Comparison of ENCODE assay signal across 13 cellular contexts in genomic region chr6:36508532-36508931, GRCh38. TPM values are rescaled to one million over a fixed set of nuclear protein-coding genes. Genes with fewer than 3 reads are reported as not detected.
DNase-seq lines count a peak whose midpoint lies in the region; ATAC-seq and TF ChIP-seq lines count a peak whose summit lies in the region.
"Had no signal": no experiment of that assay in that cellular context is flagged by ENCODE, and none has a peak within 500 bp of the region (broad histone marks: within the 10 kb centered on the region; RNA-seq: fewer than 3 reads in every experiment).

No MANE protein-coding gene starts in this region.

- no peak overlapping the region for H3K14ac ChIP-seq in IMR-90 (replicated peaks; ENCODE audit: low read depth, low read length)

- no peaks in the 10 kb centered on the region for H3K9me3 Mint-ChIP-seq in CD4-positive, alpha-beta T cell
- no peaks in the 10 kb centered on the region for H3K9me3 Mint-ChIP-seq in naive thymus-derived CD8-positive, alpha-beta T cell
- peaks cover 23% of the 10 kb centered on the region for H3K9me3 Mint-ChIP-seq in endodermal cell

- H3K9me1 ChIP-seq in IMR-90 (ENCODE audit: insufficient read depth, low read length) = no peaks in the 10 kb centered on the region

- H4K20me1 ChIP-seq in IMR-90 (ENCODE audit: insufficient read depth, low read length) = no peaks in the 10 kb centered on the region; the same call in 1 of the 2 replicates

- H3K36me3 Mint-ChIP-seq in CD4-positive, alpha-beta T cell (ENCODE audit: low read depth) = peaks cover 82% of the 10 kb centered on the region
- peaks cover 4 to 83% (median 47%) of the 10 kb centered on the region in 3 donors for H3K36me3 Mint-ChIP-seq in naive thymus-derived CD8-positive, alpha-beta T cell
- H3K36me3 Mint-ChIP-seq in endodermal cell (ENCODE audit: low read depth) = peaks cover 65% of the 10 kb centered on the region

- peak overlapping the region; percentile 46 for H2AFZ ChIP-seq in IMR-90 (replicated peaks; ENCODE audit: low read length, poor library complexity)
- H2AFZ ChIP-seq: GM23248 had no signal

- H3K27ac ChIP-seq in CD4-positive, alpha-beta T cell (ENCODE audit: low read depth, low read length) = no peak overlapping the region
- H3K27ac ChIP-seq in IMR-90 (ENCODE audit: insufficient read depth, low read length) (no peak overlapping the region), endodermal cell (ENCODE audit: low read depth, low read length) (no peak overlapping the region), spleen (no peak overlapping the region)
- H3K27ac ChIP-seq: GM23248 had no signal

- no peak for TF ChIP-seq POLR2A in IMR-90 (IDR thresholded peaks at IDR 0.05; ENCODE audit: low read depth, low read length)
- TF ChIP-seq POLR2A in spleen (IDR thresholded peaks at IDR 0.05) = no peak

- no peak for TF ChIP-seq CTCF in CD4-positive, alpha-beta T cell (IDR thresholded peaks at IDR 0.05)
- TF ChIP-seq CTCF in IMR-90 (conservative IDR thresholded peaks at IDR 0.05; ENCODE audit: low read depth, low read length) (no peak), endodermal cell (conservative IDR thresholded peaks at IDR 0.05) (no peak), spleen (IDR thresholded peaks at IDR 0.05 in 8 of 11, conservative IDR thresholded peaks at IDR 0.05 in 3 of 11) (no peak)

- in situ Hi-C loops in IMR-90 (cut with MboI; ENCODE audit: low sequenced_read_pairs) = no loop called here

- BruUV-seq in IMR-90 (replicated peaks; lab: Mats Ljungman, UMichigan) = no TSS peak

- no peak overlapping the region for H3K18ac ChIP-seq in IMR-90 (ENCODE audit: low read depth, low read length)

- no peak overlapping the region for H2AK5ac ChIP-seq in IMR-90 (ENCODE audit: low read depth, low read length)

- no peak for ATAC-seq in CD4-positive, alpha-beta T cell (ENCODE audit: poor library complexity)
- no peak for ATAC-seq in IMR-90 (ENCODE audit: low read depth)
- ATAC-seq in naive thymus-derived CD8-positive, alpha-beta T cell = no peak
- ATAC-seq: GM12878 had no signal

- no peaks in the 10 kb centered on the region for H3K9me3 ChIP-seq in CD4-positive, alpha-beta T cell (ENCODE audit: control insufficient read depth, low read length)
- H3K9me3 ChIP-seq in IMR-90 (ENCODE audit: control insufficient read depth, insufficient read depth, low read length) (no peaks in the 10 kb centered on the region), endodermal cell (ENCODE audit: control insufficient read depth, low read length) (peaks cover 30% of the 10 kb centered on the region), spleen (no peaks in the 10 kb centered on the region)

- intact Hi-C loops in CD4-positive, alpha-beta T cell (cut with DNase I, micrococcal nuclease) = no loop called here
- intact Hi-C loops in IMR-90 (cut with micrococcal nuclease) = no loop called here
- intact Hi-C loops in spleen (cut with DNase I; ENCODE audit: low total_unique reads) = no loop called here

- POLR2A ChIA-PET in CD4-positive, alpha-beta T cell (lab: Charles Lee) = interaction anchor here (1.0 to 1.2 kb wide), 2 partner anchors 11 kb away, joined by 3 read pairs; no protein-coding TSS in a partner anchor
- POLR2A ChIA-PET in IMR-90 (lab: Charles Lee; ENCODE audit: unreplicated experiment) = no interaction called here
- POLR2A ChIA-PET in naive thymus-derived CD8-positive, alpha-beta T cell (lab: Charles Lee) = interaction anchor here (0.6 to 1.5 kb wide), 4 partner anchors 10 to 71 kb away, joined by 3 to 5 read pairs (median 4); no protein-coding TSS in a partner anchor

- peaks cover 0 to 5% of the 10 kb centered on the region in 2 experiments; a peak in 2 of 4 replicates for H3K79me1 ChIP-seq in IMR-90 (ENCODE audit: low read depth in 1 of 2, low read length in 2 of 2)

- H3K4ac ChIP-seq in IMR-90 (ENCODE audit: low read depth, low read length) = no peak overlapping the region

- CTCF ChIA-PET in CD4-positive, alpha-beta T cell (lab: Charles Lee) = interaction anchor here (3.0 kb wide), 1 partner anchor 85 kb away, joined by 8 read pairs; no protein-coding TSS in a partner anchor
- CTCF ChIA-PET in IMR-90 (lab: Yijun Ruan, JAX) = no interaction called here

- H2BK5ac ChIP-seq in IMR-90 (ENCODE audit: low read depth, low read length, poor library complexity, severe bottlenecking) = no peak overlapping the region

- H4K5ac ChIP-seq in IMR-90 (ENCODE audit: low read depth, low read length) = no peak overlapping the region

- H3K4me3 Mint-ChIP-seq in CD4-positive, alpha-beta T cell = no peak overlapping the region
- H3K4me3 Mint-ChIP-seq in naive thymus-derived CD8-positive, alpha-beta T cell = peak overlapping the region in 2 of 10 donors; percentile 7 to 19
- no peak overlapping the region for H3K4me3 Mint-ChIP-seq in endodermal cell
- H3K4me3 Mint-ChIP-seq: B cell had no signal

- H3K27me3 Mint-ChIP-seq in CD4-positive, alpha-beta T cell = no peaks in the 10 kb centered on the region
- no peaks in the 10 kb centered on the region for H3K27me3 Mint-ChIP-seq in naive thymus-derived CD8-positive, alpha-beta T cell
- H3K27me3 Mint-ChIP-seq in endodermal cell (ENCODE audit: insufficient read depth) = no peaks in the 10 kb centered on the region
- H3K27me3 Mint-ChIP-seq: B cell had no signal

- no peak overlapping the region for H3K4me2 ChIP-seq in IMR-90 (ENCODE audit: low read depth, low read length)

- no peak for TF ChIP-seq RAD21 in IMR-90 (IDR thresholded peaks at IDR 0.05; ENCODE audit: low read length)

- no peak overlapping the region for H4K8ac ChIP-seq in IMR-90 (ENCODE audit: low read depth in 2 of 2, low read length in 2 of 2)

- H3K4me1 ChIP-seq in IMR-90 (ENCODE audit: control insufficient read depth, insufficient read depth, low read length) (no peaks in the 10 kb centered on the region), endodermal cell (ENCODE audit: control insufficient read depth, insufficient read depth, low read length) (no peaks in the 10 kb centered on the region), spleen (peaks cover 0 to 14% (median 0%) of the 10 kb centered on the region in 6 donors)

- H3K27ac Mint-ChIP-seq in CD4-positive, alpha-beta T cell = peak overlapping the region; percentile 86
- H3K27ac Mint-ChIP-seq in naive thymus-derived CD8-positive, alpha-beta T cell = peak overlapping the region in 6 of 10 donors; percentile 41 to 78 (median 68)
- H3K27ac Mint-ChIP-seq in endodermal cell = no peak overlapping the region
- H3K27ac Mint-ChIP-seq: B cell had no signal

- no peak overlapping the region for H4K91ac ChIP-seq in IMR-90 (ENCODE audit: insufficient read depth, low read depth, low read length)

- H3K9ac ChIP-seq in IMR-90 (ENCODE audit: low read depth, low read length) (no peak overlapping the region), endodermal cell (ENCODE audit: extremely low read depth, low read length, poor library complexity, severe bottlenecking) (no peak overlapping the region)
- H3K9ac ChIP-seq: GM23248 had no signal

- no peak overlapping the region for H2AK9ac ChIP-seq in IMR-90 (replicated peaks; ENCODE audit: low read depth, low read length, poor library complexity)

- no peak for DNase-seq in CD4-positive, alpha-beta T cell
- DNase-seq in IMR-90 = no peak
- peak; percentile 19 for DNase-seq in kidney tubule cell (ENCODE audit: low spot score)
- no peak for DNase-seq in naive thymus-derived CD8-positive, alpha-beta T cell
- no peak for DNase-seq in DMS79 (lab: John Stamatoyannopoulos, UW)
- DNase-seq in endodermal cell = no peak
- DNase-seq in spleen = no peak
- no peak for DNase-seq in activated CD4-positive, alpha-beta T cell treated with anti-CD3 and anti-CD28 coated beads, Interleukin-2, amount 50 U/mL, for 4 hours
- DNase-seq: C1 segment of cervical spinal cord, DMS 273 treated with DMSO at 0.1 percent for 48 hours, GM23248 had no signal

- WGBS in IMR-90 (ENCODE audit: extremely low coverage in 2 of 2, insufficient read length in 1 of 2), 2 experiments = 91% methylated on average over 10 of the region's 10 CpGs; no CpG with 5 or more reads in 1 of the 2 experiments
- WGBS in endodermal cell (ENCODE audit: insufficient coverage in 1 of 2, insufficient read length in 1 of 2), 2 experiments = 96% methylated on average over 7 to 10 of the region's 10 CpGs
- WGBS in spleen, 5 donors = 92 to 96% (median 94%) methylated on average over 10 of the region's 10 CpGs

- no peak overlapping the region for H3K23ac ChIP-seq in IMR-90 (ENCODE audit: low read depth, low read length)

- no peak overlapping the region for H3K56ac ChIP-seq in IMR-90 (ENCODE audit: extremely low read depth, insufficient read depth, low read length)

- H3K36me3 ChIP-seq in IMR-90 (ENCODE audit: control insufficient read depth, insufficient read depth, low read length) (peaks cover 22% of the 10 kb centered on the region), endodermal cell (ENCODE audit: control insufficient read depth, insufficient read depth, low read length) (peaks cover 74% of the 10 kb centered on the region), spleen (peaks cover 0 to 99% (median 48%) of the 10 kb centered on the region in 6 donors)

- no peaks in the 10 kb centered on the region for H3K27me3 ChIP-seq in CD4-positive, alpha-beta T cell (ENCODE audit: control insufficient read depth, insufficient read depth, low read length)
- H3K27me3 ChIP-seq in IMR-90 (ENCODE audit: control insufficient read depth, insufficient read depth, low read length) (no peaks in the 10 kb centered on the region), endodermal cell (ENCODE audit: control insufficient read depth, insufficient read depth, low read length, poor library complexity, severe bottlenecking) (no peaks in the 10 kb centered on the region), spleen (replicated peaks in 1 of 7) (no peaks in the 10 kb centered on the region)

- H3K4me1 Mint-ChIP-seq in CD4-positive, alpha-beta T cell (ENCODE audit: low read depth) = peaks cover 48% of the 10 kb centered on the region
- H3K4me1 Mint-ChIP-seq in naive thymus-derived CD8-positive, alpha-beta T cell = peaks cover 29 to 41% (median 38%) of the 10 kb centered on the region in 4 donors
- no peaks in the 10 kb centered on the region for H3K4me1 Mint-ChIP-seq in endodermal cell

- H2BK20ac ChIP-seq in IMR-90 (ENCODE audit: low read depth, low read length) = no peak overlapping the region

- H3K4me3 ChIP-seq in IMR-90 (ENCODE audit: insufficient read depth, low read depth, low read length) (no peak overlapping the region), endodermal cell (ENCODE audit: low read length) (no peak overlapping the region), spleen (no peak overlapping the region)
- H3K4me3 ChIP-seq: GM12878, GM23248 had no signal

- no peak overlapping the region for H2BK15ac ChIP-seq in IMR-90 (ENCODE audit: low read depth, low read length)

- H2BK120ac ChIP-seq in IMR-90 (ENCODE audit: low read depth, low read length) = no peak overlapping the region

- dilution Hi-C loops in IMR-90 (cut with HindIII; ENCODE audit: low sequenced_read_pairs, unreplicated experiment) = no loop called here

RNA-seq across cellular contexts. Expression of gene STK38, which starts 38.7 kb away (rescaled TPM):
- 10 to 100 TPM; 47.0 to 48.4 TPM for total RNA-seq in CD4-positive, alpha-beta T cell
- total RNA-seq in IMR-90 (2012; rRNA removed) = 9.7 and 10.6 TPM in 2 replicates
- polyA plus RNA-seq in IMR-90 (2012; rRNA removed) = 14.6 and 19.7 TPM in 2 replicates
- polyA plus RNA-seq in IMR-90 (2012; cell fraction: cytosol; rRNA removed) = 4.8 and 5.6 TPM in 2 replicates
- 7.4 and 39.5 TPM in 2 replicates for polyA plus RNA-seq in IMR-90 (2012; cell fraction: nucleus; rRNA removed; ENCODE audit: low replicate concordance)
- total RNA-seq in naive thymus-derived CD8-positive, alpha-beta T cell = 100 to 1,000 TPM; 151 to 163 TPM
- 10 to 100 TPM; 46.4 to 79.6 (median 52.8) TPM for polyA plus RNA-seq in naive thymus-derived CD8-positive, alpha-beta T cell
- 10 to 100 TPM; 35.2 to 38.3 TPM for total RNA-seq in endodermal cell
- 29.6 TPM for polyA plus RNA-seq in endodermal cell (2013, experiment 1 of 2)
- polyA plus RNA-seq in endodermal cell (2013, experiment 2 of 2) = 28.6 TPM
- total RNA-seq in spleen = 10 to 100 TPM; 30.5 to 51.8 (median 38.7) TPM
- polyA plus RNA-seq in spleen = 10 to 100 TPM; 16.4 to 26.6 (median 19.6) TPM
